Comparison of ENCODE assay signal across 8 cellular contexts in the genomic region with DNA sequence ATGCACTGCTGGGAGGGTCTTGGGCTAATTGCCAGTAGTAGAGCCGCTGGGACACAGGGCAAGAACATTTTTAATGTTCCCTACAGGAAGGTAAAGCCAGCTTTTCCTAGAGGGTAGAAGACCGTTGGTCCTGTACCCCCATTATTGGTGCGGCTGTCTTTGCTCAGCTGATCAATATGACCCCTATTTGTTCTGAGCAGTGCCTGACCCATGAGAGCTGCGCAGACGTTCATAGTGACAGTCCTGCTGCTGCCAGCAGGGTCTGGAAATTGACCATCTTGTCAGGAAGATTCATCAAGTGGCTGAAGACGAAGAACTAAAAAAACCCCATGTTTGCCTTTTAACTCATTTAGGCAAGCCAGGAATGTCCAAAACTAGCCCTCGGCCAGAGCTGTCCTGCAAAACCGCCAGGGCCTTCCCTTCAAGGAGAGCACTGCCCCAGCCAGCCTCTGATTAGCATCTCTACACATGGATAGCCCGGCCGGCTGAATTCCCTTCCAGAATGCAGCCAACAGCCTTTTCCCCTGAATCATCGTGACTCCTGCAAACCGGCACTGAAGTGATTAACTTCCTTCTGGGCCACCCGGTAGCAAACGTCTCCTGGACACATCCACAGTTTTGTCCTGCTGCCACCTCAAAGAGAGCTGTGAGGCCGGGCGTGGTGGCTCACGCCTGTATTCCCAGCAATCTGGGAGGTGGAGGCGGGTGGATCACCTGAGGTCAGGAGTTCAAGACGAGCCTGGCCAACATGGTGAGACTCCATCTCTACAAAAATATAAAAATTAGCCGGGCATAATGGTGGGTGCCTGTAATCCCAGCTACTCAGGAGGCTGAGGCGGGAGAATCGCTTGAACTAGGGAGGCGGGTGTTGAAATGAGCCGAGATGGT. TPM values are rescaled to one million over a fixed set of nuclear protein-coding genes. Genes with fewer than 3 reads are reported as not detected.
DNase-seq lines count a peak whose midpoint lies in the region; ATAC-seq, FAIRE-seq and TF ChIP-seq lines count a peak whose summit lies in the region.
"Had no signal": no experiment of that assay in that cellular context is flagged by ENCODE, and none has a peak within 500 bp of the region (broad histone marks: within the 10 kb centered on the region; RNA-seq: fewer than 3 reads in every experiment).

No MANE protein-coding gene starts in this region.

- H3K4me3 ChIP-seq in K562 (peak overlapping the region; percentile 12; the same call in 1 of the 2 replicates), kidney (ENCODE audit: low read length in 2 of 2) (no peak overlapping the region), uterus (no peak overlapping the region)

- in situ Hi-C loops in K562 (cut with MboI) = no loop called here

- POLR2A ChIA-PET in K562 (lab: Yijun Ruan, JAX) = interaction anchor here (0.6 to 2.7 kb wide), 14 partner anchors 11 to 971 kb away, joined by 3 to 14 read pairs (median 4); a partner anchor contains a TSS

- no peaks in the 10 kb centered on the region for H4K20me1 ChIP-seq in K562 (replicated peaks; ENCODE audit: control insufficient read depth, insufficient read depth, low read length)

- H3K9me3 Mint-ChIP-seq in activated T-helper 1 cell treated with anti-CD3 and anti-CD28 coated beads, Interleukin-12 subunit alpha, Interleukin-12 subunit beta, Interleukin-2, Interleukin-4 antibody, amounts not matched to agents 30 ng/mL and 10 ng/mL and 1 ng/mL, durations not matched to agents 14 hours and 24 hours and 36 hours = no peaks in the 10 kb centered on the region

- peak; percentile 90 for TF ChIP-seq EP300 in K562 (IDR thresholded peaks at IDR 0.05; ENCODE audit: low read length)

- H3K9me3 ChIP-seq in K562 (replicated peaks; ENCODE audit: control insufficient read depth, insufficient read depth, low read depth, low read length) (no peaks in the 10 kb centered on the region), kidney (ENCODE audit: control insufficient read depth in 1 of 2, low read length in 2 of 2) (no peaks in the 10 kb centered on the region), uterus (no peaks in the 10 kb centered on the region)

- FAIRE-seq in K562 (lab: Jason Lieb, UNC) = peak; percentile 95
- FAIRE-seq in kidney (lab: Jason Lieb, UNC) = no peak

- no TSS peak for BruUV-seq in K562 (replicated peaks; lab: Mats Ljungman, UMichigan)

- CTCF ChIA-PET in K562 (lab: Yijun Ruan, JAX; ENCODE audit: low intra/inter-chr PET ratio) = no interaction called here

- peak overlapping the region; percentile 90 for H3K27ac ChIP-seq in K562 (ENCODE audit: extremely low read depth, low read depth, low read length)
- peak overlapping the region; percentile 55 to 62 for H3K27ac ChIP-seq in kidney (ENCODE audit: low read depth in 2 of 2, low read length in 2 of 2)
- peak overlapping the region; percentile 8 to 31 for H3K27ac ChIP-seq in uterus

- peak; percentile 26 to 28; a peak in 2 of 4 replicates for TF ChIP-seq RAD21 in K562 (CRISPR knock-in tag; conservative IDR thresholded peaks at IDR 0.05 in 1 of 2, IDR thresholded peaks at IDR 0.05 in 1 of 2)

- peaks cover 23 to 37% of the 10 kb centered on the region in 2 experiments for H3K4me1 ChIP-seq in K562 (replicated peaks in 1 of 2; ENCODE audit: control insufficient read depth in 2 of 2, insufficient read depth in 2 of 2, low read length in 2 of 2)
- peaks cover 0 to 14% of the 10 kb centered on the region in 2 donors for H3K4me1 ChIP-seq in kidney (ENCODE audit: control insufficient read depth in 1 of 2, insufficient read depth in 1 of 2, low read depth in 1 of 2, low read length in 2 of 2)
- H3K4me1 ChIP-seq in uterus = no peaks in the 10 kb centered on the region

- H3K27me3 ChIP-seq in K562 (ENCODE audit: control insufficient read depth in 2 of 2, insufficient read depth in 2 of 2, low read length in 2 of 2) (no peaks in the 10 kb centered on the region), uterus (no peaks in the 10 kb centered on the region)

- no peaks in the 10 kb centered on the region for H3K9me1 ChIP-seq in K562 (ENCODE audit: control insufficient read depth, insufficient read depth, low read length)

- H3K79me2 ChIP-seq in K562 (ENCODE audit: control insufficient read depth, insufficient read depth, low read length) = no peaks in the 10 kb centered on the region

- H3K9ac ChIP-seq in K562 (ENCODE audit: insufficient read depth in 1 of 2, low read depth in 2 of 2, low read length in 2 of 2) (peak overlapping the region; percentile 79 to 80; a peak in 3 of 4 replicates), kidney (ENCODE audit: low read length in 2 of 2) (peak overlapping the region; percentile 56 to 58)

- peak; percentile 83 for DNase-seq in HT1080 (ENCODE audit: low read depth)
- peak; percentile 63 to 92 (median 72) for DNase-seq in K562 (ENCODE audit: extremely low read depth in 1 of 4, low spot score in 3 of 4)
- DNase-seq in kidney = peak; percentile 87
- DNase-seq in uterus = peak; percentile 51 to 74
- no peak for DNase-seq in activated T-helper 1 cell treated with anti-CD3 and anti-CD28 coated beads, Interleukin-12 subunit alpha, Interleukin-12 subunit beta, Interleukin-2, Interleukin-4 antibody, amounts not matched to agents 30 ng/mL and 10 ng/mL and 1 ng/mL, durations not matched to agents 14 hours and 24 hours and 36 hours (ENCODE audit: low spot score)
- no peak for DNase-seq in NCI-H446 (lab: John Stamatoyannopoulos, UW)
- DNase-seq: NCI-H2171 had no signal

- H3K27me3 Mint-ChIP-seq in activated T-helper 1 cell treated with anti-CD3 and anti-CD28 coated beads, Interleukin-12 subunit alpha, Interleukin-12 subunit beta, Interleukin-2, Interleukin-4 antibody, amounts not matched to agents 30 ng/mL and 10 ng/mL and 1 ng/mL, durations not matched to agents 14 hours and 24 hours and 36 hours (ENCODE audit: insufficient read depth) = peaks cover 13% of the 10 kb centered on the region

- H3K4me3 Mint-ChIP-seq in activated T-helper 1 cell treated with anti-CD3 and anti-CD28 coated beads, Interleukin-12 subunit alpha, Interleukin-12 subunit beta, Interleukin-2, Interleukin-4 antibody, amounts not matched to agents 30 ng/mL and 10 ng/mL and 1 ng/mL, durations not matched to agents 14 hours and 24 hours and 36 hours = no peak overlapping the region

- H2AFZ ChIP-seq in K562 (ENCODE audit: low read depth, low read length) = peak overlapping the region; percentile 95

- peak; percentile 95 for ATAC-seq in K562
- no peak for ATAC-seq in GM21390 (IDR thresholded peaks at IDR 0.05; ENCODE audit: unreplicated experiment)

- intact Hi-C loops in K562 (cut with micrococcal nuclease) = no loop called here
- intact Hi-C loops in kidney (cut with DNase I) = no loop called here
- intact Hi-C loops in uterus (cut with DNase I; ENCODE audit: low total_unique reads) = no loop called here
- intact Hi-C loops in activated T-helper 1 cell treated with anti-CD3 and anti-CD28 coated beads, Interleukin-12 subunit alpha, Interleukin-12 subunit beta, Interleukin-2, Interleukin-4 antibody, amounts not matched to agents 30 ng/mL and 10 ng/mL and 1 ng/mL, durations not matched to agents 14 hours and 24 hours and 36 hours (cut with micrococcal nuclease) = no loop called here

- H3K27ac Mint-ChIP-seq in activated T-helper 1 cell treated with anti-CD3 and anti-CD28 coated beads, Interleukin-12 subunit alpha, Interleukin-12 subunit beta, Interleukin-2, Interleukin-4 antibody, amounts not matched to agents 30 ng/mL and 10 ng/mL and 1 ng/mL, durations not matched to agents 14 hours and 24 hours and 36 hours = no peak overlapping the region

- H3K36me3 ChIP-seq in K562 (ENCODE audit: control insufficient read depth, insufficient read depth, low read length) (no peaks in the 10 kb centered on the region), kidney (ENCODE audit: control insufficient read depth in 1 of 2, insufficient read depth in 2 of 2, low read length in 2 of 2) (no peaks in the 10 kb centered on the region), uterus (no peaks in the 10 kb centered on the region)

- TF ChIP-seq POLR2A in K562 (conservative IDR thresholded peaks at IDR 0.05) = peak; percentile 84
- TF ChIP-seq POLR2A in uterus (IDR thresholded peaks at IDR 0.05) = no peak

- 18% methylated on average over 23 of the region's 24 CpGs for WGBS in K562 (ENCODE audit: insufficient coverage, low coverage, missing lambda C conversion rate)

- peaks cover 6% of the 10 kb centered on the region for H3K4me1 Mint-ChIP-seq in activated T-helper 1 cell treated with anti-CD3 and anti-CD28 coated beads, Interleukin-12 subunit alpha, Interleukin-12 subunit beta, Interleukin-2, Interleukin-4 antibody, amounts not matched to agents 30 ng/mL and 10 ng/mL and 1 ng/mL, durations not matched to agents 14 hours and 24 hours and 36 hours (ENCODE audit: low read depth)

- no peaks in the 10 kb centered on the region for H3K36me3 Mint-ChIP-seq in activated T-helper 1 cell treated with anti-CD3 and anti-CD28 coated beads, Interleukin-12 subunit alpha, Interleukin-12 subunit beta, Interleukin-2, Interleukin-4 antibody, amounts not matched to agents 30 ng/mL and 10 ng/mL and 1 ng/mL, durations not matched to agents 14 hours and 24 hours and 36 hours (ENCODE audit: low read depth)

- H3K4me2 ChIP-seq in K562 (ENCODE audit: insufficient read depth, low read length) = peak overlapping the region; percentile 72

- TF ChIP-seq CTCF in K562 (IDR thresholded peaks at IDR 0.05 in 2 of 3, conservative IDR thresholded peaks at IDR 0.05 in 1 of 3; ENCODE audit: insufficient read depth in 2 of 3, low read depth in 1 of 3, low read length in 3 of 3) (peak in 1 of 3 experiments; percentile 10; a peak in 1 of 6 replicates), kidney (IDR thresholded peaks at IDR 0.05; ENCODE audit: borderline replicate concordance, extremely low read depth, insufficient read depth) (no peak), uterus (IDR thresholded peaks at IDR 0.05) (no peak)

RNA-seq across cellular contexts. Expression of a gene that starts 20.9 kb away (rescaled TPM):
- 3.4 and 6.8 TPM in 2 replicates for total RNA-seq in HT1080 (2014; rRNA removed; shearing (Covaris generic))
- 10.2 and 10.7 TPM in 2 replicates for polyA plus RNA-seq in HT1080 (2015; cell fraction: cytosol; rRNA removed)
- 7.0 and 8.1 TPM in 2 replicates for polyA plus RNA-seq in HT1080 (2015; cell fraction: nucleus; rRNA removed)
- 18.1 and 34.4 TPM in 2 replicates for total RNA-seq in K562 (2011; cell fraction: chromatin; rRNA removed; ENCODE audit: low replicate concordance)
- 13.4 and 13.5 TPM in 2 replicates for total RNA-seq in K562 (2011; cell fraction: nucleolus; rRNA removed)
- 17.2 and 24.7 TPM in 2 replicates for total RNA-seq in K562 (2011; cell fraction: nucleoplasm; rRNA removed)
- 2.1 and 4.5 TPM in 2 replicates for total RNA-seq in K562 (2014; rRNA removed)
- 1.6 and 2.3 TPM in 2 replicates for total RNA-seq in K562 (2014; rRNA removed; fragmentation: Illumina TruSeq; extraction: Trizol)
- total RNA-seq in K562 (2015; rRNA removed; fragmentation: Illumina TruSeq; extraction: Trizol) = 2.8 and 4.1 TPM in 2 replicates
- 11.2 and 16.7 TPM in 2 replicates for total RNA-seq in K562 (2021)
- 4.4 and 7.7 TPM in 2 replicates for polyA plus RNA-seq in K562 (2011; rRNA removed)
- 8.2 and 9.0 TPM in 2 replicates for polyA plus RNA-seq in K562 (2011; cell fraction: cytosol; rRNA removed)
- polyA plus RNA-seq in K562 (2011; cell fraction: nucleus; rRNA removed) = 16.1 and 16.7 TPM in 2 replicates
- polyA plus RNA-seq in K562 (2012) = 13.8 and 19.2 TPM in 2 replicates
- 5.6 and 9.1 TPM in 2 replicates for polyA plus RNA-seq in K562 (2014; fragmentation: Illumina TruSeq; extraction: Trizol)
- polyA plus RNA-seq in K562 (2014; fragmentation: Nextera tagmentation; extraction: Ambion mirVana) = under 1 TPM; 0.17 to 0.25 TPM
- 3.6 and 6.6 TPM in 2 replicates for polyA plus RNA-seq in K562 (2014; rRNA removed)
- 2.1 and 2.7 TPM in 2 replicates for polyA minus RNA-seq in K562 (2011; rRNA and poly(A)+ RNA removed)
- 3.5 and 5.9 TPM in 2 replicates for polyA minus RNA-seq in K562 (2011; cell fraction: cytosol; rRNA and poly(A)+ RNA removed)
- 4.8 and 8.4 TPM in 2 replicates for polyA minus RNA-seq in K562 (2011; cell fraction: nucleus; rRNA and poly(A)+ RNA removed)
- total RNA-seq in kidney = 75.9 TPM
- 34.3 TPM for polyA plus RNA-seq in kidney (ENCODE audit: insufficient read depth, low read depth, low replicate concordance)
- 100 to 1,000 TPM in 1 of 4 donors, 10 to 100 TPM in 2, 1 to 10 TPM in 1; 5.0 to 140 (median 19.3) TPM for total RNA-seq in uterus
- total RNA-seq in activated T-helper 1 cell treated with anti-CD3 and anti-CD28 coated beads, Interleukin-12 subunit alpha, Interleukin-12 subunit beta, Interleukin-2, Interleukin-4 antibody, amounts not matched to agents 30 ng/mL and 10 ng/mL and 1 ng/mL, durations not matched to agents 14 hours and 24 hours and 36 hours = 39.8 and 43.4 TPM in 2 replicates

Comparison
In these comparisons a context has a peak if more than half of its experiments do, and no peak if none do; other contexts are left out.
1. DNase-seq: peak in HT1080 (single experiment), K562 (4 of 4), kidney (single experiment) and uterus (2 of 2); none in activated T-helper 1 cell treated with anti-CD3 and anti-CD28 coated beads, Interleukin-12 subunit alpha, Interleukin-12 subunit beta, Interleukin-2, Interleukin-4 antibody, amounts not matched to agents 30 ng/mL and 10 ng/mL and 1 ng/mL, durations not matched to agents 14 hours and 24 hours and 36 hours (single experiment) and NCI-H446 (0 of 2).
2. H3K27ac ChIP-seq: peak in every context shown above with its lines; median percentile 90 in K562; 58 in kidney; 20 in uterus.